In genomic region chr17:81037783-81038733, GRCh38 we compare ENCODE assay signal across 11 cellular contexts. TPM values are rescaled to one million over a fixed set of nuclear protein-coding genes. Genes with fewer than 3 reads are reported as not detected.
DNase-seq lines count a peak whose midpoint lies in the region; ATAC-seq and TF ChIP-seq lines count a peak whose summit lies in the region.
"Had no signal": no experiment of that assay in that cellular context is flagged by ENCODE, and none has a peak within 500 bp of the region (broad histone marks: within the 10 kb centered on the region; RNA-seq: fewer than 3 reads in every experiment).

No MANE protein-coding gene starts in this region.

- peak in 1 of 2 donors; percentile 9 for ATAC-seq in upper lobe of left lung (ENCODE audit: low FRiP score in 2 of 2)
- ATAC-seq in GM21825 (IDR thresholded peaks at IDR 0.05; ENCODE audit: unreplicated experiment), result no peak
- ATAC-seq in activated CD8-positive, alpha-beta T cell treated with anti-CD3 and anti-CD28 coated beads, Interleukin-2, amount 10 ng/mL, durations not matched to agents 7 days and 5 days, result no peak
- ATAC-seq: A549 had no signal

- H3K9ac ChIP-seq in mesenchymal stem cell (ENCODE audit: low read length), result no peak overlapping the region

- no peak for TF ChIP-seq EP300 in upper lobe of left lung (IDR thresholded peaks at IDR 0.05)

- WGBS in mesenchymal stem cell, result 95% methylated on average over 30 of the region's 31 CpGs
- WGBS in upper lobe of left lung, 2 donors, result 74 to 77% methylated on average over 17 to 31 of the region's 31 CpGs

- H3K4me2 ChIP-seq in mesenchymal stem cell (ENCODE audit: low read length, poor library complexity, severe bottlenecking), result no peak overlapping the region
- H3K4me2 ChIP-seq: A549 had no signal

- no peaks in the 10 kb centered on the region for H3K9me3 ChIP-seq in mesenchymal stem cell (ENCODE audit: control insufficient read depth, low read length)
- no peaks in the 10 kb centered on the region for H3K9me3 ChIP-seq in upper lobe of left lung
- H3K9me3 ChIP-seq: A549, SJCRH30 had no signal

- H3K27me3 ChIP-seq in mesenchymal stem cell (ENCODE audit: control insufficient read depth in 1 of 2, insufficient read depth in 1 of 2, low read length in 2 of 2) (no peaks in the 10 kb centered on the region), upper lobe of left lung (no peaks in the 10 kb centered on the region)
- H3K27me3 ChIP-seq: SJCRH30 had no signal

- H4K91ac ChIP-seq in mesenchymal stem cell (ENCODE audit: low read length), result no peak overlapping the region

- peak overlapping the region; percentile 37 for H3K4me3 Mint-ChIP-seq in endothelial cell (ENCODE audit: unreplicated experiment)
- H3K4me3 Mint-ChIP-seq in activated CD8-positive, alpha-beta T cell treated with anti-CD3 and anti-CD28 coated beads, Interleukin-2, amount 10 ng/mL, durations not matched to agents 7 days and 5 days, result no peak overlapping the region

- H3K18ac ChIP-seq in mesenchymal stem cell (ENCODE audit: low read depth in 1 of 2, low read length in 2 of 2), result no peak overlapping the region

- no peak overlapping the region for H2BK5ac ChIP-seq in mesenchymal stem cell (ENCODE audit: low read depth, low read length, poor library complexity, severe bottlenecking)

- peaks cover 11% of the 10 kb centered on the region for H3K79me1 ChIP-seq in mesenchymal stem cell (replicated peaks; ENCODE audit: low read length, poor library complexity, severe bottlenecking)

- H3K4me1 Mint-ChIP-seq in endothelial cell (ENCODE audit: unreplicated experiment), result peaks cover 31% of the 10 kb centered on the region
- peaks cover 13% of the 10 kb centered on the region for H3K4me1 Mint-ChIP-seq in activated CD8-positive, alpha-beta T cell treated with anti-CD3 and anti-CD28 coated beads, Interleukin-2, amount 10 ng/mL, durations not matched to agents 7 days and 5 days (ENCODE audit: low read depth)

- H2AFZ ChIP-seq in mesenchymal stem cell (ENCODE audit: low read depth, low read length), result no peak overlapping the region

- H3K4me1 ChIP-seq in mesenchymal stem cell (ENCODE audit: control insufficient read depth, insufficient read depth, low read depth, low read length) (peaks cover 66% of the 10 kb centered on the region), upper lobe of left lung (peaks cover 61 to 80% (median 77%) of the 10 kb centered on the region in 4 donors)

- peaks cover 21% of the 10 kb centered on the region for H3K27me3 Mint-ChIP-seq in endothelial cell (ENCODE audit: unreplicated experiment)
- H3K27me3 Mint-ChIP-seq in activated CD8-positive, alpha-beta T cell treated with anti-CD3 and anti-CD28 coated beads, Interleukin-2, amount 10 ng/mL, durations not matched to agents 7 days and 5 days (ENCODE audit: low read depth), result peaks cover 33% of the 10 kb centered on the region

- no peak overlapping the region for H2BK12ac ChIP-seq in mesenchymal stem cell (ENCODE audit: low read length in 2 of 2)

- CTCF ChIA-PET in activated CD8-positive, alpha-beta T cell treated with anti-CD3 and anti-CD28 coated beads, Interleukin-2, amount 10 ng/mL, durations not matched to agents 7 days and 5 days (lab: Charles Lee), result interaction anchor here (1.8 kb wide), 1 partner anchor 11 kb away, joined by 5 read pairs; no protein-coding TSS in a partner anchor

- TF ChIP-seq CTCF in endothelial cell (IDR thresholded peaks at IDR 0.05; ENCODE audit: unreplicated experiment) (no peak), upper lobe of left lung (IDR thresholded peaks at IDR 0.05) (peak in 1 of 6 experiments; percentile 25)

- no peak overlapping the region for H2BK15ac ChIP-seq in mesenchymal stem cell (ENCODE audit: low read depth, poor library complexity, severe bottlenecking)

- peak in 1 of 4 donors; percentile 17 for TF ChIP-seq POLR2A in upper lobe of left lung (IDR thresholded peaks at IDR 0.05)

- peaks cover 20% of the 10 kb centered on the region for H3K36me3 Mint-ChIP-seq in endothelial cell (ENCODE audit: low read depth, unreplicated experiment)
- H3K36me3 Mint-ChIP-seq in activated CD8-positive, alpha-beta T cell treated with anti-CD3 and anti-CD28 coated beads, Interleukin-2, amount 10 ng/mL, durations not matched to agents 7 days and 5 days (ENCODE audit: low read depth), result no peaks in the 10 kb centered on the region

- no peaks in the 10 kb centered on the region for H3K9me3 Mint-ChIP-seq in endothelial cell (ENCODE audit: unreplicated experiment)
- no peaks in the 10 kb centered on the region for H3K9me3 Mint-ChIP-seq in activated CD8-positive, alpha-beta T cell treated with anti-CD3 and anti-CD28 coated beads, Interleukin-2, amount 10 ng/mL, durations not matched to agents 7 days and 5 days (ENCODE audit: insufficient read depth)

- peaks cover 0 to 31% of the 10 kb centered on the region in 2 experiments for H3K36me3 ChIP-seq in mesenchymal stem cell (ENCODE audit: control insufficient read depth in 1 of 2, insufficient read depth in 2 of 2, low read depth in 1 of 2, low read length in 2 of 2)
- H3K36me3 ChIP-seq in upper lobe of left lung, result peaks cover 0 to 4% (median 0%) of the 10 kb centered on the region in 4 donors
- H3K36me3 ChIP-seq: SJCRH30 had no signal

- H3K27ac ChIP-seq in mesenchymal stem cell (ENCODE audit: low read length, poor library complexity, severe bottlenecking), result no peak overlapping the region
- H3K27ac ChIP-seq in upper lobe of left lung, result peak overlapping the region; percentile 73 to 91 (median 84)
- H3K27ac ChIP-seq: A549, SJCRH30 had no signal

- peak overlapping the region; percentile 2 for H2AK5ac ChIP-seq in mesenchymal stem cell (ENCODE audit: low read length, severe bottlenecking)

- H4K8ac ChIP-seq in mesenchymal stem cell (ENCODE audit: low read length), result no peak overlapping the region

- H3K4ac ChIP-seq in mesenchymal stem cell (ENCODE audit: low read depth in 1 of 2, low read length in 2 of 2), result no peak overlapping the region

- no peak overlapping the region for H3K4me3 ChIP-seq in mesenchymal stem cell (ENCODE audit: insufficient read depth in 1 of 2, low read depth in 1 of 2, low read length in 2 of 2)
- peak overlapping the region; percentile 13 to 94 (median 82) for H3K4me3 ChIP-seq in upper lobe of left lung
- H3K4me3 ChIP-seq: A549, SJCRH30 had no signal

- H3K27ac Mint-ChIP-seq in endothelial cell (ENCODE audit: unreplicated experiment), result no peak overlapping the region
- H3K27ac Mint-ChIP-seq in activated CD8-positive, alpha-beta T cell treated with anti-CD3 and anti-CD28 coated beads, Interleukin-2, amount 10 ng/mL, durations not matched to agents 7 days and 5 days, result no peak overlapping the region

- H3K14ac ChIP-seq in mesenchymal stem cell (ENCODE audit: low read length in 2 of 2), result no peak overlapping the region

- POLR2A ChIA-PET in activated CD8-positive, alpha-beta T cell treated with anti-CD3 and anti-CD28 coated beads, Interleukin-2, amount 10 ng/mL, durations not matched to agents 7 days and 5 days (lab: Charles Lee), result no interaction called here

- H3K23ac ChIP-seq in mesenchymal stem cell (ENCODE audit: low read length in 2 of 2), result no peak overlapping the region

- H2BK120ac ChIP-seq in mesenchymal stem cell (ENCODE audit: low read depth, low read length), result no peak overlapping the region

- DNase-seq in NCI-H2227 (lab: John Stamatoyannopoulos, UW; ENCODE audit: unreplicated experiment) (peak; percentile 38), NCI-H2227 treated with DMSO at 0.1 percent for 48 hours (lab: John Stamatoyannopoulos, UW) (no peak), endothelial cell (ENCODE audit: low spot score) (no peak), mesenchymal stem cell (peak; percentile 18), upper lobe of left lung (peak; percentile 71 to 83), NCI-H1092 treated with DMSO at 0.1 percent for 48 hours (lab: John Stamatoyannopoulos, UW) (no peak)
- DNase-seq in activated CD8-positive, alpha-beta T cell treated with anti-CD3 and anti-CD28 coated beads, Interleukin-2, amount 10 ng/mL, durations not matched to agents 7 days and 5 days, result no peak
- DNase-seq: NCI-H1930, SJCRH30 had no signal

RNA-seq across cellular contexts. Expression of gene BAIAP2, which starts 3.1 kb away (rescaled TPM):
- total RNA-seq in endothelial cell (ENCODE audit: unreplicated experiment) (67.8 TPM), upper lobe of left lung (100 to 1,000 TPM in 5 of 6 donors, 10 to 100 TPM in 1; 90.7 to 231 (median 123) TPM)
- 20.5 TPM for polyA plus RNA-seq in mesenchymal stem cell (2013, experiment 1 of 2)
- polyA plus RNA-seq in mesenchymal stem cell (2013, experiment 2 of 2), result 20.4 TPM
- 1 to 10 TPM; 5.0 to 5.8 TPM for total RNA-seq in activated CD8-positive, alpha-beta T cell treated with anti-CD3 and anti-CD28 coated beads, Interleukin-2, amount 10 ng/mL, durations not matched to agents 7 days and 5 days

RNA-seq across cellular contexts. Expression of gene CHMP6, which starts 46.4 kb away (rescaled TPM):
- total RNA-seq in endothelial cell (ENCODE audit: unreplicated experiment) (34.3 TPM), upper lobe of left lung (10 to 100 TPM; 29.5 to 75.4 (median 34.8) TPM)
- polyA plus RNA-seq in mesenchymal stem cell (2013, experiment 1 of 2), result 12.7 TPM
- polyA plus RNA-seq in mesenchymal stem cell (2013, experiment 2 of 2), result 12.0 TPM
- total RNA-seq in activated CD8-positive, alpha-beta T cell treated with anti-CD3 and anti-CD28 coated beads, Interleukin-2, amount 10 ng/mL, durations not matched to agents 7 days and 5 days, result 10 to 100 TPM; 32.4 to 35.5 TPM

Comparison
In these comparisons a context has a peak if more than half of its experiments do, and no peak if none do; other contexts are left out.
1. DNase-seq: peak in NCI-H2227 (single experiment), mesenchymal stem cell (single experiment) and upper lobe of left lung (2 of 2); none in NCI-H2227 treated with DMSO at 0.1 percent for 48 hours (single experiment), endothelial cell (single experiment), NCI-H1092 treated with DMSO at 0.1 percent for 48 hours (single experiment) and activated CD8-positive, alpha-beta T cell treated with anti-CD3 and anti-CD28 coated beads, Interleukin-2, amount 10 ng/mL, durations not matched to agents 7 days and 5 days (single experiment).
2. H3K4me3 ChIP-seq: peak in upper lobe of left lung (4 of 4); none in mesenchymal stem cell (0 of 2).
3. RNA of gene BAIAP2, which starts 3.1 kb away (total RNA-seq): 90.7 to 231 TPM in upper lobe of left lung and 67.8 TPM in endothelial cell (single experiment); 5.0 to 5.8 TPM in activated CD8-positive, alpha-beta T cell treated with anti-CD3 and anti-CD28 coated beads, Interleukin-2, amount 10 ng/mL, durations not matched to agents 7 days and 5 days; every median in the first group is over 10 times any median in the second.